Comparison of ENCODE assay signal across 1 cellular context in the genomic region with DNA sequence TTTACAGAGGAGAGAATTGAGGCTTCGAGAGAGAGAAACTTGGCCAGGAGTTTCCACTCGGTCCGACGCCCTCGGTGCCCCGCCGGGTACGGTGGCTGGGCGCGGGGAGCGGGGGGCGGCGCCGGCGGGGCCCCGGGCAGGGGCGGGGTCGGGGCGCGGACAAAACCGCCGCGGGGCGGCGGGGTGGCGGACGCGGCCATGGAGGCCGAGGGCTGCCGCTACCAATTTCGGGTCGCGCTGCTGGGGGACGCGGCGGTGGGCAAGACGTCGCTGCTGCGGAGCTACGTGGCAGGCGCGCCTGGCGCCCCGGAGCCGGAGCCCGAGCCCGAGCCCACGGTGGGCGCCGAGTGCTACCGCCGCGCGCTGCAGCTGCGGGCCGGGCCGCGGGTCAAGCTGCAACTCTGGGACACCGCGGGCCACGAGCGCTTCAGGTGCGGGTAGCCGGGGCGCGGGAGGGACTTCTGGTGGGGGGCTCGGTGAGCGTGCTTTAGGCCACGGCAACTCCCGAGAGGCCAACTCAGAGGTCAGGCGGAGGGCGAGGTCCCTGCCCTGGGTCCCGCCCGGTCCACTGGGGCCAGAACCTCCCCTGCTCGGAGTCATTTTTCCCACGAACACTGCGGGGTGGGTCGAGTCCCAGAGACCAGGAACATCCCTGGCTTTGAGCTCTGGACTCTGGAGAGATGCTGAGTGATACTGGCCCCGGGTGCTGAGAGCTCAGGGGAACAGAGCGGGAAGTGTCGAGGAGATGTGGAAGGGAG.
A peak's percentile ranks its signal among the peaks of the same experiment; 100 is the strongest.
TF ChIP-seq lines count a peak whose summit lies in the region.

No MANE protein-coding gene starts in this region.

TF ChIP-seq in GM12878, 131 proteins besides CTCF, POLR2A, EP300 and RAD21 (continued from another document and continues in another):
- TF ChIP-seq, protein P1, sequence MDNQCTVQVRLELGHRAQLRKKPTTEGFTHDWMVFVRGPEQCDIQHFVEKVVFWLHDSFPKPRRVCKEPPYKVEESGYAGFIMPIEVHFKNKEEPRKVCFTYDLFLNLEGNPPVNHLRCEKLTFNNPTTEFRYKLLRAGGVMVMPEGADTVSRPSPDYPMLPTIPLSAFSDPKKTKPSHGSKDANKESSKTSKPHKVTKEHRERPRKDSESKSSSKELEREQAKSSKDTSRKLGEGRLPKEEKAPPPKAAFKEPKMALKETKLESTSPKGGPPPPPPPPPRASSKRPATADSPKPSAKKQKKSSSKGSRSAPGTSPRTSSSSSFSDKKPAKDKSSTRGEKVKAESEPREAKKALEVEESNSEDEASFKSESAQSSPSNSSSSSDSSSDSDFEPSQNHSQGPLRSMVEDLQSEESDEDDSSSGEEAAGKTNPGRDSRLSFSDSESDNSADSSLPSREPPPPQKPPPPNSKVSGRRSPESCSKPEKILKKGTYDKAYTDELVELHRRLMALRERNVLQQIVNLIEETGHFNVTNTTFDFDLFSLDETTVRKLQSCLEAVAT (IDR thresholded peaks at IDR 0.05) = no peak
- TF ChIP-seq NBN (IDR thresholded peaks at IDR 0.05) = no peak
- no peak for TF ChIP-seq SUPT20H (IDR thresholded peaks at IDR 0.05; ENCODE audit: borderline replicate concordance, control insufficient read depth, low read depth, low read length)
- TF ChIP-seq POLR2AphosphoS2 (IDR thresholded peaks at IDR 0.05; ENCODE audit: low read depth, low read length) = no peak
- TF ChIP-seq TCF3 (IDR thresholded peaks at IDR 0.05; ENCODE audit: borderline replicate concordance, insufficient read depth, low read depth, low read length) = no peak
- TF ChIP-seq, protein P2, sequence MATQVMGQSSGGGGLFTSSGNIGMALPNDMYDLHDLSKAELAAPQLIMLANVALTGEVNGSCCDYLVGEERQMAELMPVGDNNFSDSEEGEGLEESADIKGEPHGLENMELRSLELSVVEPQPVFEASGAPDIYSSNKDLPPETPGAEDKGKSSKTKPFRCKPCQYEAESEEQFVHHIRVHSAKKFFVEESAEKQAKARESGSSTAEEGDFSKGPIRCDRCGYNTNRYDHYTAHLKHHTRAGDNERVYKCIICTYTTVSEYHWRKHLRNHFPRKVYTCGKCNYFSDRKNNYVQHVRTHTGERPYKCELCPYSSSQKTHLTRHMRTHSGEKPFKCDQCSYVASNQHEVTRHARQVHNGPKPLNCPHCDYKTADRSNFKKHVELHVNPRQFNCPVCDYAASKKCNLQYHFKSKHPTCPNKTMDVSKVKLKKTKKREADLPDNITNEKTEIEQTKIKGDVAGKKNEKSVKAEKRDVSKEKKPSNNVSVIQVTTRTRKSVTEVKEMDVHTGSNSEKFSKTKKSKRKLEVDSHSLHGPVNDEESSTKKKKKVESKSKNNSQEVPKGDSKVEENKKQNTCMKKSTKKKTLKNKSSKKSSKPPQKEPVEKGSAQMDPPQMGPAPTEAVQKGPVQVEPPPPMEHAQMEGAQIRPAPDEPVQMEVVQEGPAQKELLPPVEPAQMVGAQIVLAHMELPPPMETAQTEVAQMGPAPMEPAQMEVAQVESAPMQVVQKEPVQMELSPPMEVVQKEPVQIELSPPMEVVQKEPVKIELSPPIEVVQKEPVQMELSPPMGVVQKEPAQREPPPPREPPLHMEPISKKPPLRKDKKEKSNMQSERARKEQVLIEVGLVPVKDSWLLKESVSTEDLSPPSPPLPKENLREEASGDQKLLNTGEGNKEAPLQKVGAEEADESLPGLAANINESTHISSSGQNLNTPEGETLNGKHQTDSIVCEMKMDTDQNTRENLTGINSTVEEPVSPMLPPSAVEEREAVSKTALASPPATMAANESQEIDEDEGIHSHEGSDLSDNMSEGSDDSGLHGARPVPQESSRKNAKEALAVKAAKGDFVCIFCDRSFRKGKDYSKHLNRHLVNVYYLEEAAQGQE (IDR thresholded peaks at IDR 0.05; ENCODE audit: low read depth, low read length) = no peak
- TF ChIP-seq ATF7 (IDR thresholded peaks at IDR 0.05; ENCODE audit: low read depth) = no peak
- no peak for TF ChIP-seq RFX5 (IDR thresholded peaks at IDR 0.05; ENCODE audit: low read depth, low read length)
- TF ChIP-seq SMAD1 (IDR thresholded peaks at IDR 0.05; ENCODE audit: low read depth, partially characterized antibody) = no peak
- TF ChIP-seq, protein P3, sequence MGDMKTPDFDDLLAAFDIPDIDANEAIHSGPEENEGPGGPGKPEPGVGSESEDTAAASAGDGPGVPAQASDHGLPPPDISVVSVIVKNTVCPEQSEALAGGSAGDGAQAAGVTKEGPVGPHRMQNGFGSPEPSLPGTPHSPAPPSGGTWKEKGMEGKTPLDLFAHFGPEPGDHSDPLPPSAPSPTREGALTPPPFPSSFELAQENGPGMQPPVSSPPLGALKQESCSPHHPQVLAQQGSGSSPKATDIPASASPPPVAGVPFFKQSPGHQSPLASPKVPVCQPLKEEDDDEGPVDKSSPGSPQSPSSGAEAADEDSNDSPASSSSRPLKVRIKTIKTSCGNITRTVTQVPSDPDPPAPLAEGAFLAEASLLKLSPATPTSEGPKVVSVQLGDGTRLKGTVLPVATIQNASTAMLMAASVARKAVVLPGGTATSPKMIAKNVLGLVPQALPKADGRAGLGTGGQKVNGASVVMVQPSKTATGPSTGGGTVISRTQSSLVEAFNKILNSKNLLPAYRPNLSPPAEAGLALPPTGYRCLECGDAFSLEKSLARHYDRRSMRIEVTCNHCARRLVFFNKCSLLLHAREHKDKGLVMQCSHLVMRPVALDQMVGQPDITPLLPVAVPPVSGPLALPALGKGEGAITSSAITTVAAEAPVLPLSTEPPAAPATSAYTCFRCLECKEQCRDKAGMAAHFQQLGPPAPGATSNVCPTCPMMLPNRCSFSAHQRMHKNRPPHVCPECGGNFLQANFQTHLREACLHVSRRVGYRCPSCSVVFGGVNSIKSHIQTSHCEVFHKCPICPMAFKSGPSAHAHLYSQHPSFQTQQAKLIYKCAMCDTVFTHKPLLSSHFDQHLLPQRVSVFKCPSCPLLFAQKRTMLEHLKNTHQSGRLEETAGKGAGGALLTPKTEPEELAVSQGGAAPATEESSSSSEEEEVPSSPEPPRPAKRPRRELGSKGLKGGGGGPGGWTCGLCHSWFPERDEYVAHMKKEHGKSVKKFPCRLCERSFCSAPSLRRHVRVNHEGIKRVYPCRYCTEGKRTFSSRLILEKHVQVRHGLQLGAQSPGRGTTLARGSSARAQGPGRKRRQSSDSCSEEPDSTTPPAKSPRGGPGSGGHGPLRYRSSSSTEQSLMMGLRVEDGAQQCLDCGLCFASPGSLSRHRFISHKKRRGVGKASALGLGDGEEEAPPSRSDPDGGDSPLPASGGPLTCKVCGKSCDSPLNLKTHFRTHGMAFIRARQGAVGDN (IDR thresholded peaks at IDR 0.05) = peak; percentile 63; the same call in 1 of the 2 replicates
- no peak for TF ChIP-seq BCL11A (IDR thresholded peaks at IDR 0.05; ENCODE audit: low read depth, low read length)
- TF ChIP-seq RCOR1 (conservative IDR thresholded peaks at IDR 0.05; ENCODE audit: low read depth, low read length) = no peak
- TF ChIP-seq CEBPB (IDR thresholded peaks at IDR 0.05; ENCODE audit: borderline replicate concordance in 1 of 2, low read depth in 2 of 2, low read length in 2 of 2) = no peak
- no peak for TF ChIP-seq EZH2 (IDR thresholded peaks at IDR 0.05; ENCODE audit: borderline replicate concordance, control insufficient read depth, low read depth, low read length)
- no peak for TF ChIP-seq SMAD5 (IDR thresholded peaks at IDR 0.05; ENCODE audit: low read depth)
- no peak for TF ChIP-seq SIX5 (IDR thresholded peaks at IDR 0.05; ENCODE audit: low read depth, low read length, severe bottlenecking)
- TF ChIP-seq IKZF2 (IDR thresholded peaks at IDR 0.05) = no peak
- no peak for TF ChIP-seq MEF2A (IDR thresholded peaks at IDR 0.05; ENCODE audit: insufficient read depth, low read depth, low read length)
- no peak for TF ChIP-seq SREBF1 (IDR thresholded peaks at IDR 0.05; ENCODE audit: low read length)
- TF ChIP-seq DPF2 (IDR thresholded peaks at IDR 0.05) = peak; percentile 50; the same call in 1 of the 2 replicates
- no peak for TF ChIP-seq ZNF622 (IDR thresholded peaks at IDR 0.05)
- TF ChIP-seq, protein P4, sequence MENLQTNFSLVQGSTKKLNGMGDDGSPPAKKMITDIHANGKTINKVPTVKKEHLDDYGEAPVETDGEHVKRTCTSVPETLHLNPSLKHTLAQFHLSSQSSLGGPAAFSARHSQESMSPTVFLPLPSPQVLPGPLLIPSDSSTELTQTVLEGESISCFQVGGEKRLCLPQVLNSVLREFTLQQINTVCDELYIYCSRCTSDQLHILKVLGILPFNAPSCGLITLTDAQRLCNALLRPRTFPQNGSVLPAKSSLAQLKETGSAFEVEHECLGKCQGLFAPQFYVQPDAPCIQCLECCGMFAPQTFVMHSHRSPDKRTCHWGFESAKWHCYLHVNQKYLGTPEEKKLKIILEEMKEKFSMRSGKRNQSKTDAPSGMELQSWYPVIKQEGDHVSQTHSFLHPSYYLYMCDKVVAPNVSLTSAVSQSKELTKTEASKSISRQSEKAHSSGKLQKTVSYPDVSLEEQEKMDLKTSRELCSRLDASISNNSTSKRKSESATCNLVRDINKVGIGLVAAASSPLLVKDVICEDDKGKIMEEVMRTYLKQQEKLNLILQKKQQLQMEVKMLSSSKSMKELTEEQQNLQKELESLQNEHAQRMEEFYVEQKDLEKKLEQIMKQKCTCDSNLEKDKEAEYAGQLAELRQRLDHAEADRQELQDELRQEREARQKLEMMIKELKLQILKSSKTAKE (IDR thresholded peaks at IDR 0.05; ENCODE audit: low read depth, poor library complexity, severe bottlenecking) = no peak
- no peak for TF ChIP-seq POU2F2 (IDR thresholded peaks at IDR 0.05; ENCODE audit: borderline replicate concordance, low read depth, low read length)
- TF ChIP-seq ZZZ3 (IDR thresholded peaks at IDR 0.05; ENCODE audit: control insufficient read depth, insufficient read length, low read depth) = no peak
- TF ChIP-seq BACH1 (IDR thresholded peaks at IDR 0.05; ENCODE audit: borderline replicate concordance) = peak; percentile 71; the same call in 1 of the 2 replicates
- no peak for TF ChIP-seq PAX8 (IDR thresholded peaks at IDR 0.05)
- TF ChIP-seq SMC3 (IDR thresholded peaks at IDR 0.05; ENCODE audit: borderline replicate concordance, low read length) = no peak
- TF ChIP-seq, protein P5, sequence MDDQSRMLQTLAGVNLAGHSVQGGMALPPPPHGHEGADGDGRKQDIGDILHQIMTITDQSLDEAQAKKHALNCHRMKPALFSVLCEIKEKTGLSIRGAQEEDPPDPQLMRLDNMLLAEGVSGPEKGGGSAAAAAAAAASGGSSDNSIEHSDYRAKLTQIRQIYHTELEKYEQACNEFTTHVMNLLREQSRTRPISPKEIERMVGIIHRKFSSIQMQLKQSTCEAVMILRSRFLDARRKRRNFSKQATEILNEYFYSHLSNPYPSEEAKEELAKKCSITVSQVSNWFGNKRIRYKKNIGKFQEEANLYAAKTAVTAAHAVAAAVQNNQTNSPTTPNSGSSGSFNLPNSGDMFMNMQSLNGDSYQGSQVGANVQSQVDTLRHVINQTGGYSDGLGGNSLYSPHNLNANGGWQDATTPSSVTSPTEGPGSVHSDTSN (IDR thresholded peaks at IDR 0.05; ENCODE audit: insufficient replicate concordance, low read depth, low read length) = no peak
- no peak for TF ChIP-seq CHD1 (IDR thresholded peaks at IDR 0.05; ENCODE audit: low read depth, low read length)
- TF ChIP-seq KLF5 (IDR thresholded peaks at IDR 0.05; ENCODE audit: partially characterized antibody) = no peak
- TF ChIP-seq EED (IDR thresholded peaks at IDR 0.05; ENCODE audit: low read depth) = no peak
- TF ChIP-seq, protein P6, sequence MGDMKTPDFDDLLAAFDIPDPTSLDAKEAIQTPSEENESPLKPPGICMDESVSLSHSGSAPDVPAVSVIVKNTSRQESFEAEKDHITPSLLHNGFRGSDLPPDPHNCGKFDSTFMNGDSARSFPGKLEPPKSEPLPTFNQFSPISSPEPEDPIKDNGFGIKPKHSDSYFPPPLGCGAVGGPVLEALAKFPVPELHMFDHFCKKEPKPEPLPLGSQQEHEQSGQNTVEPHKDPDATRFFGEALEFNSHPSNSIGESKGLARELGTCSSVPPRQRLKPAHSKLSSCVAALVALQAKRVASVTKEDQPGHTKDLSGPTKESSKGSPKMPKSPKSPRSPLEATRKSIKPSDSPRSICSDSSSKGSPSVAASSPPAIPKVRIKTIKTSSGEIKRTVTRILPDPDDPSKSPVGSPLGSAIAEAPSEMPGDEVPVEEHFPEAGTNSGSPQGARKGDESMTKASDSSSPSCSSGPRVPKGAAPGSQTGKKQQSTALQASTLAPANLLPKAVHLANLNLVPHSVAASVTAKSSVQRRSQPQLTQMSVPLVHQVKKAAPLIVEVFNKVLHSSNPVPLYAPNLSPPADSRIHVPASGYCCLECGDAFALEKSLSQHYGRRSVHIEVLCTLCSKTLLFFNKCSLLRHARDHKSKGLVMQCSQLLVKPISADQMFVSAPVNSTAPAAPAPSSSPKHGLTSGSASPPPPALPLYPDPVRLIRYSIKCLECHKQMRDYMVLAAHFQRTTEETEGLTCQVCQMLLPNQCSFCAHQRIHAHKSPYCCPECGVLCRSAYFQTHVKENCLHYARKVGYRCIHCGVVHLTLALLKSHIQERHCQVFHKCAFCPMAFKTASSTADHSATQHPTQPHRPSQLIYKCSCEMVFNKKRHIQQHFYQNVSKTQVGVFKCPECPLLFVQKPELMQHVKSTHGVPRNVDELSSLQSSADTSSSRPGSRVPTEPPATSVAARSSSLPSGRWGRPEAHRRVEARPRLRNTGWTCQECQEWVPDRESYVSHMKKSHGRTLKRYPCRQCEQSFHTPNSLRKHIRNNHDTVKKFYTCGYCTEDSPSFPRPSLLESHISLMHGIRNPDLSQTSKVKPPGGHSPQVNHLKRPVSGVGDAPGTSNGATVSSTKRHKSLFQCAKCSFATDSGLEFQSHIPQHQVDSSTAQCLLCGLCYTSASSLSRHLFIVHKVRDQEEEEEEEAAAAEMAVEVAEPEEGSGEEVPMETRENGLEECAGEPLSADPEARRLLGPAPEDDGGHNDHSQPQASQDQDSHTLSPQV (IDR thresholded peaks at IDR 0.05) = 0 out of 2 replicates have a peak, but pooled peaks have one; percentile 35
- TF ChIP-seq TAF1 (IDR thresholded peaks at IDR 0.05; ENCODE audit: borderline replicate concordance, low read depth, low read length) = no peak
- TF ChIP-seq, protein P7, sequence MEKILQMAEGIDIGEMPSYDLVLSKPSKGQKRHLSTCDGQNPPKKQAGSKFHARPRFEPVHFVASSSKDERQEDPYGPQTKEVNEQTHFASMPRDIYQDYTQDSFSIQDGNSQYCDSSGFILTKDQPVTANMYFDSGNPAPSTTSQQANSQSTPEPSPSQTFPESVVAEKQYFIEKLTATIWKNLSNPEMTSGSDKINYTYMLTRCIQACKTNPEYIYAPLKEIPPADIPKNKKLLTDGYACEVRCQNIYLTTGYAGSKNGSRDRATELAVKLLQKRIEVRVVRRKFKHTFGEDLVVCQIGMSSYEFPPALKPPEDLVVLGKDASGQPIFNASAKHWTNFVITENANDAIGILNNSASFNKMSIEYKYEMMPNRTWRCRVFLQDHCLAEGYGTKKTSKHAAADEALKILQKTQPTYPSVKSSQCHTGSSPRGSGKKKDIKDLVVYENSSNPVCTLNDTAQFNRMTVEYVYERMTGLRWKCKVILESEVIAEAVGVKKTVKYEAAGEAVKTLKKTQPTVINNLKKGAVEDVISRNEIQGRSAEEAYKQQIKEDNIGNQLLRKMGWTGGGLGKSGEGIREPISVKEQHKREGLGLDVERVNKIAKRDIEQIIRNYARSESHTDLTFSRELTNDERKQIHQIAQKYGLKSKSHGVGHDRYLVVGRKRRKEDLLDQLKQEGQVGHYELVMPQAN (conservative IDR thresholded peaks at IDR 0.05) = no peak; the same call in 1 of the 2 replicates
- TF ChIP-seq, protein P8, sequence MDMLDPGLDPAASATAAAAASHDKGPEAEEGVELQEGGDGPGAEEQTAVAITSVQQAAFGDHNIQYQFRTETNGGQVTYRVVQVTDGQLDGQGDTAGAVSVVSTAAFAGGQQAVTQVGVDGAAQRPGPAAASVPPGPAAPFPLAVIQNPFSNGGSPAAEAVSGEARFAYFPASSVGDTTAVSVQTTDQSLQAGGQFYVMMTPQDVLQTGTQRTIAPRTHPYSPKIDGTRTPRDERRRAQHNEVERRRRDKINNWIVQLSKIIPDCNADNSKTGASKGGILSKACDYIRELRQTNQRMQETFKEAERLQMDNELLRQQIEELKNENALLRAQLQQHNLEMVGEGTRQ (IDR thresholded peaks at IDR 0.05; ENCODE audit: borderline replicate concordance, low read depth, low read length) = no peak
- 0 out of 2 replicates have a peak, but pooled peaks have one; percentile 28 for TF ChIP-seq ZSCAN29 (IDR thresholded peaks at IDR 0.05)
- TF ChIP-seq GATAD2B (conservative IDR thresholded peaks at IDR 0.05; ENCODE audit: low read depth) = peak; percentile 79
